9 cellular contexts compared by ENCODE assay signal in genomic region chr6:90403489-90404381, GRCh38.
DNase-seq lines count a peak whose midpoint lies in the region; ATAC-seq and TF ChIP-seq lines count a peak whose summit lies in the region.
"Had no signal": no experiment of that assay in that cellular context is flagged by ENCODE, and none has a peak within 500 bp of the region (broad histone marks: within the 10 kb centered on the region; RNA-seq: fewer than 3 reads in every experiment).

No MANE protein-coding gene starts in this region.

- H3K18ac ChIP-seq in H9 (ENCODE audit: insufficient read length, low read depth, low read length) = no peak overlapping the region

- H4K5ac ChIP-seq in H9 (ENCODE audit: insufficient read length, low read depth, low read length) = no peak overlapping the region

- no CpG with 5 or more reads among the region's 18 CpGs for WGBS in H9 (ENCODE audit: extremely low coverage, insufficient read length, low lambda C conversion rate)

- no peak overlapping the region for H3K14ac ChIP-seq in H9 (ENCODE audit: insufficient read depth, low read length)

- H3K4me3 ChIP-seq in neutrophil (ENCODE audit: low read depth in 1 of 2, low read length in 1 of 2) = no peak overlapping the region
- H3K4me3 ChIP-seq: thyroid gland had no signal

- no peaks in the 10 kb centered on the region for H3K23me2 ChIP-seq in H9 (ENCODE audit: insufficient read length, low read depth, low read length, poor library complexity, severe bottlenecking)

- no peak overlapping the region for H2BK20ac ChIP-seq in H9 (ENCODE audit: low read depth, low read length, poor library complexity, severe bottlenecking)

- H3K27me3 Mint-ChIP-seq in H9 (ENCODE audit: low read depth) = peaks cover 17% of the 10 kb centered on the region

- TF ChIP-seq POLR2A in erythroblast (IDR thresholded peaks at IDR 0.05; ENCODE audit: low read length) = no peak

- no peak overlapping the region for H2AK5ac ChIP-seq in H9 (ENCODE audit: insufficient read length, low read length)

- H3K4me1 ChIP-seq in H9 (ENCODE audit: insufficient read depth, low read length) (no peaks in the 10 kb centered on the region), neutrophil (ENCODE audit: control insufficient read depth in 1 of 2, insufficient read depth in 1 of 2, low read depth in 1 of 2, low read length in 1 of 2) (peaks cover 36 to 38% of the 10 kb centered on the region in 2 experiments)
- H3K4me1 ChIP-seq: thyroid gland had no signal

- no peak overlapping the region for H2BK12ac ChIP-seq in H9 (ENCODE audit: insufficient read length, low read depth, low read length)

- peaks cover 25 to 26% of the 10 kb centered on the region in 2 experiments for H3K4me1 Mint-ChIP-seq in H9

- no peak overlapping the region for H2AFZ ChIP-seq in H9 (ENCODE audit: low read length)

- DNase-seq in H9 (peak; percentile 53), erythroblast (lab: John Stamatoyannopoulos, UW) (peak; percentile 19 to 42), NOMO-1 treated with dmso at 0.1 percent for 144 hours (lab: John Stamatoyannopoulos, UW; ENCODE audit: unreplicated experiment) (no peak), GOT3 (lab: John Stamatoyannopoulos, UW) (no peak), posterior cingulate gyrus (no peak)
- DNase-seq: thyroid gland had no signal

- no peak overlapping the region for H3T11ph ChIP-seq in H9 (ENCODE audit: low read length)

- H3K23ac ChIP-seq in H9 (ENCODE audit: insufficient read length, low read depth, low read length) = no peak overlapping the region

- no peak overlapping the region; a peak in 2 of 7 replicates for H3K27ac Mint-ChIP-seq in H9

- H3K9ac ChIP-seq in H9 (ENCODE audit: extremely low read depth, insufficient read length, low read length) = no peak overlapping the region

- no peaks in the 10 kb centered on the region for H3K36me3 ChIP-seq in neutrophil
- H3K36me3 ChIP-seq: thyroid gland had no signal

- peaks cover 5 to 8% of the 10 kb centered on the region in 2 experiments; a peak in 3 of 5 replicates for H3K9me3 Mint-ChIP-seq in H9

- H3K4ac ChIP-seq in H9 (ENCODE audit: low read depth, low read length) = no peak overlapping the region

- H3K4me3 Mint-ChIP-seq in H9 = peak overlapping the region in 1 of 2 experiments; percentile 5; a peak in 1 of 5 replicates

- no peaks in the 10 kb centered on the region for H3K79me2 ChIP-seq in H9 (ENCODE audit: insufficient read depth, low read length)

- no peak overlapping the region for H4K91ac ChIP-seq in H9 (ENCODE audit: insufficient read length, low read depth, low read length)

- H3K79me1 ChIP-seq in H9 (ENCODE audit: insufficient read depth, low read depth, low read length, poor library complexity, severe bottlenecking) = no peaks in the 10 kb centered on the region

- H3K56ac ChIP-seq in H9 (ENCODE audit: insufficient read length, low read depth, low read length) = no peak overlapping the region

- intact Hi-C loops in posterior cingulate gyrus (cut with DNase I) = no loop called here

- no peak overlapping the region for H2BK5ac ChIP-seq in H9 (ENCODE audit: insufficient read length, low read length)

- no peaks in the 10 kb centered on the region for H3K9me3 ChIP-seq in H9 (ENCODE audit: control insufficient read depth, low read depth, low read length)
- H3K9me3 ChIP-seq in neutrophil = no peaks in the 10 kb centered on the region
- H3K9me3 ChIP-seq: thyroid gland had no signal

- peaks cover 0 to 8% (median 3%) of the 10 kb centered on the region in 3 experiments; a peak in 1 of 7 replicates for H3K36me3 Mint-ChIP-seq in H9 (ENCODE audit: insufficient read depth in 1 of 3, low read depth in 3 of 3)

- TF ChIP-seq CTCF in H9 (conservative IDR thresholded peaks at IDR 0.05) (no peak), neutrophil (IDR thresholded peaks at IDR 0.05) (no peak)

- no peak overlapping the region for H4K8ac ChIP-seq in H9 (replicated peaks; ENCODE audit: insufficient read length, low read depth, low read length)

- H3K4me2 ChIP-seq in H9 (ENCODE audit: insufficient read depth, insufficient read length, low read length) = no peak overlapping the region

- ATAC-seq in GM21390 (IDR thresholded peaks at IDR 0.05; ENCODE audit: unreplicated experiment) = no peak

- H3K27me3 ChIP-seq in H9 (ENCODE audit: insufficient read depth, low read length) = no peaks in the 10 kb centered on the region
- H3K27me3 ChIP-seq in neutrophil = no peaks in the 10 kb centered on the region
- H3K27me3 ChIP-seq: thyroid gland had no signal

- H2BK120ac ChIP-seq in H9 (ENCODE audit: low read depth, low read length, poor library complexity, severe bottlenecking) = no peak overlapping the region

- no peaks in the 10 kb centered on the region for H4K20me1 ChIP-seq in H9 (ENCODE audit: control insufficient read depth, insufficient read depth, insufficient read length)

- H2BK15ac ChIP-seq in H9 (ENCODE audit: low read depth, low read length) = no peak overlapping the region

- H3K27ac ChIP-seq in H9 (ENCODE audit: insufficient read length, low read depth, low read length) (no peak overlapping the region), neutrophil (peak overlapping the region; percentile 53)
- H3K27ac ChIP-seq: thyroid gland had no signal

TF ChIP-seq in PFSK-1, 5 proteins besides CTCF, POLR2A, EP300 and RAD21:
- TF ChIP-seq SIN3A (IDR thresholded peaks at IDR 0.05; ENCODE audit: borderline replicate concordance, insufficient read depth, low read length) (peak; percentile 93; the same call in 1 of the 2 replicates), TAF1 (IDR thresholded peaks at IDR 0.05; ENCODE audit: borderline replicate concordance, insufficient read depth, low read length) (no peak)
TF ChIP-seq in PFSK-1: peak in this region for 1.

Comparison
In these comparisons a context has a peak if more than half of its experiments do, and no peak if none do; other contexts are left out.
1. DNase-seq: peak in H9 (single experiment) and erythroblast (2 of 2); none in NOMO-1 treated with dmso at 0.1 percent for 144 hours (single experiment), GOT3 (single experiment) and posterior cingulate gyrus (0 of 10).